Comparison of ENCODE assay signal across 22 cellular contexts in genomic region chr12:12423367-12423766, GRCh38.
"Had no signal": no experiment of that assay in that cellular context is flagged by ENCODE, and none has a peak within 500 bp of the region (broad histone marks: within the 10 kb centered on the region; RNA-seq: fewer than 3 reads in every experiment).

No MANE protein-coding gene starts in this region.

- H3K27ac ChIP-seq: HL-60, SJSA1, SK-N-MC had no signal

- H3K36me3 ChIP-seq: MG63, SJSA1 had no signal

- DNase-seq: KBM-7, MG63, NCI-H1092, NCI-H1105 treated with DMSO at 0.1 percent for 48 hours, NCI-H1417 treated with DMSO at 0.1 percent for 48 hours, NCI-H146, NCI-H1694 treated with DMSO at 0.1 percent for 48 hours, NCI-H1930, NCI-H2081 treated with DMSO at 0.1 percent for 48 hours, NCI-H2171, NCI-H226, NCI-H446, NCI-H510A, NCI-H524 treated with DMSO at 0.1 percent for 48 hours, NCI-H69, NCI-H774, Right ventricle myocardium superior, RPMI8226, SIG-M5 had no signal

- H3K4me3 ChIP-seq: MG63, SJSA1, SK-N-MC had no signal

- H3K4me1 ChIP-seq: SJSA1 had no signal
